ENCODE assay signal across 23 cellular contexts in genomic region chr6:132736239-132736638, GRCh38. TPM values are rescaled to one million over a fixed set of nuclear protein-coding genes. Genes with fewer than 3 reads are reported as not detected.
A peak's percentile ranks its signal among the peaks of the same experiment; 100 is the strongest.
DNase-seq lines count a peak whose midpoint lies in the region; ATAC-seq and TF ChIP-seq lines count a peak whose summit lies in the region.
"Had no signal": no experiment of that assay in that cellular context is flagged by ENCODE, and none has a peak within 500 bp of the region (broad histone marks: within the 10 kb centered on the region; RNA-seq: fewer than 3 reads in every experiment).

No MANE protein-coding gene starts in this region.

- WGBS in body of pancreas, 2 donors: 10 to 19% methylated on average over 1 of the region's 1 CpG
- 20 to 50% (median 39%) methylated on average over 1 of the region's 1 CpG for WGBS in stomach, 5 donors

- peak; percentile 74 for ATAC-seq in activated CD8-positive, alpha-beta T cell treated with anti-CD3 and anti-CD28 coated beads for 36 hours
- no peak for ATAC-seq in activated CD8-positive, alpha-beta T cell treated with anti-CD3 and anti-CD28 coated beads, Interleukin-2, amount 10 ng/mL, durations not matched to agents 7 days and 5 days
- ATAC-seq in body of pancreas (peak; percentile 84), left lung (peak; percentile 38), GM21381 (IDR thresholded peaks at IDR 0.05; ENCODE audit: unreplicated experiment) (no peak), GM18502 (IDR thresholded peaks at IDR 0.05; ENCODE audit: poor library complexity, unreplicated experiment) (no peak)
- ATAC-seq: A549; stimulated activated naive B cell treated with anti-CD40 and anti-IgM and Interleukin-4, amounts not matched to agents 10 μg/mL and 1 μg/mL and 100 μg/mL, for 72 hours had no signal

- H3K27ac ChIP-seq in body of pancreas (peak overlapping the region in 1 of 4 donors; percentile 78), left lung (peak overlapping the region in 1 of 2 donors; percentile 83), stomach (peak overlapping the region in 3 of 5 donors; percentile 60 to 85 (median 78))
- H3K27ac ChIP-seq: A549 had no signal

- H3K4me3 Mint-ChIP-seq in activated CD8-positive, alpha-beta T cell treated with anti-CD3 and anti-CD28 coated beads for 36 hours: no peak overlapping the region
- H3K4me3 Mint-ChIP-seq in activated CD8-positive, alpha-beta T cell treated with anti-CD3 and anti-CD28 coated beads, Interleukin-2, amount 10 ng/mL, durations not matched to agents 7 days and 5 days: no peak overlapping the region
- H3K4me3 Mint-ChIP-seq: neural crest cell; stimulated activated naive B cell treated with anti-CD40 and anti-IgM and Interleukin-4, amounts not matched to agents 10 μg/mL and 1 μg/mL and 100 μg/mL, for 72 hours had no signal

- peaks cover 31% of the 10 kb centered on the region for H3K4me1 ChIP-seq in body of pancreas
- peaks cover 0 to 50% of the 10 kb centered on the region in 2 donors for H3K4me1 ChIP-seq in left lung
- H3K4me1 ChIP-seq in stomach: peaks cover 9 to 40% (median 18%) of the 10 kb centered on the region in 4 donors

- intact Hi-C loops in activated CD8-positive, alpha-beta T cell treated with anti-CD3 and anti-CD28 coated beads for 36 hours (cut with micrococcal nuclease): no loop called here
- intact Hi-C loops in body of pancreas (cut with DNase I) (no loop called here), left lung (cut with DNase I) (no loop called here), stomach (cut with DNase I; ENCODE audit: low total_unique reads) (no loop called here)

- peak overlapping the region; percentile 11 for H3K27ac Mint-ChIP-seq in activated CD8-positive, alpha-beta T cell treated with anti-CD3 and anti-CD28 coated beads for 36 hours
- no peak overlapping the region for H3K27ac Mint-ChIP-seq in activated CD8-positive, alpha-beta T cell treated with anti-CD3 and anti-CD28 coated beads, Interleukin-2, amount 10 ng/mL, durations not matched to agents 7 days and 5 days
- H3K27ac Mint-ChIP-seq: stimulated activated naive B cell treated with anti-CD40 and anti-IgM and Interleukin-4, amounts not matched to agents 10 μg/mL and 1 μg/mL and 100 μg/mL, for 72 hours had no signal

- peaks cover 20% of the 10 kb centered on the region for H3K4me1 Mint-ChIP-seq in activated CD8-positive, alpha-beta T cell treated with anti-CD3 and anti-CD28 coated beads for 36 hours (ENCODE audit: low read depth)
- peaks cover 16% of the 10 kb centered on the region for H3K4me1 Mint-ChIP-seq in activated CD8-positive, alpha-beta T cell treated with anti-CD3 and anti-CD28 coated beads, Interleukin-2, amount 10 ng/mL, durations not matched to agents 7 days and 5 days (ENCODE audit: low read depth)
- H3K4me1 Mint-ChIP-seq: neural crest cell had no signal

- H3K27me3 ChIP-seq in body of pancreas (no peaks in the 10 kb centered on the region), left lung (no peaks in the 10 kb centered on the region), stomach (no peaks in the 10 kb centered on the region)
- H3K27me3 ChIP-seq: BLaER1 treated with 17β-estradiol and CSF1 and Interleukin-3, amounts not matched to agents 10 nM and 100 nM had no signal

- peaks cover 12% of the 10 kb centered on the region for H3K9me3 Mint-ChIP-seq in activated CD8-positive, alpha-beta T cell treated with anti-CD3 and anti-CD28 coated beads for 36 hours
- H3K9me3 Mint-ChIP-seq in activated CD8-positive, alpha-beta T cell treated with anti-CD3 and anti-CD28 coated beads, Interleukin-2, amount 10 ng/mL, durations not matched to agents 7 days and 5 days (ENCODE audit: insufficient read depth): peaks cover 8% of the 10 kb centered on the region

- no peak for TF ChIP-seq CTCF in activated CD8-positive, alpha-beta T cell treated with anti-CD3 and anti-CD28 coated beads for 36 hours (IDR thresholded peaks at IDR 0.05)
- TF ChIP-seq CTCF in body of pancreas (IDR thresholded peaks at IDR 0.05): no peak
- TF ChIP-seq CTCF in left lung (IDR thresholded peaks at IDR 0.05): no peak
- TF ChIP-seq CTCF in stomach (IDR thresholded peaks at IDR 0.05): no peak

- TF ChIP-seq POLR2A in body of pancreas (IDR thresholded peaks at IDR 0.05) (no peak), stomach (IDR thresholded peaks at IDR 0.05) (no peak)

- no peak for TF ChIP-seq EP300 in stomach (IDR thresholded peaks at IDR 0.05)

- POLR2A ChIA-PET in activated CD8-positive, alpha-beta T cell treated with anti-CD3 and anti-CD28 coated beads for 36 hours (lab: Charles Lee): interaction anchor here (0.9 to 1.6 kb wide), 3 partner anchors 62 to 78 kb away, joined by 3 to 4 read pairs (median 3); partner anchors contain the start of genes RPS12 and SLC18B1
- POLR2A ChIA-PET in activated CD8-positive, alpha-beta T cell treated with anti-CD3 and anti-CD28 coated beads, Interleukin-2, amount 10 ng/mL, durations not matched to agents 7 days and 5 days (lab: Charles Lee): no interaction called here

- CTCF ChIA-PET in activated CD8-positive, alpha-beta T cell treated with anti-CD3 and anti-CD28 coated beads for 36 hours (lab: Charles Lee): interaction anchor here (1.1 kb wide), 1 partner anchor 44 kb away, joined by 3 read pairs; no protein-coding TSS in a partner anchor
- CTCF ChIA-PET in activated CD8-positive, alpha-beta T cell treated with anti-CD3 and anti-CD28 coated beads, Interleukin-2, amount 10 ng/mL, durations not matched to agents 7 days and 5 days (lab: Charles Lee): interaction anchor here (1.3 kb wide), 1 partner anchor 8 kb away, joined by 3 read pairs; no protein-coding TSS in a partner anchor

- no peak for DNase-seq in activated CD8-positive, alpha-beta T cell treated with anti-CD3 and anti-CD28 coated beads for 36 hours
- no peak for DNase-seq in activated CD8-positive, alpha-beta T cell treated with anti-CD3 and anti-CD28 coated beads, Interleukin-2, amount 10 ng/mL, durations not matched to agents 7 days and 5 days
- DNase-seq in body of pancreas: no peak
- no peak for DNase-seq in left lung
- DNase-seq in stomach: no peak
- DNase-seq in SIG-M5 (lab: John Stamatoyannopoulos, UW): no peak
- DNase-seq: activated CD4-positive, CD25-positive, alpha-beta regulatory T cell treated with anti-CD3 and anti-CD28 coated beads, Interleukin-2, amount 50 U/mL, for 72 hours; activated gamma-delta T cell; cortex of kidney; DMS 273 treated with DMSO at 0.1 percent for 48 hours; mesendoderm; NCI-H1048; NCI-H526 treated with DMSO at 0.1 percent for 48 hours; stimulated activated naive B cell treated with anti-CD40 and anti-IgM and Interleukin-4, amounts not matched to agents 10 μg/mL and 1 μg/mL and 100 μg/mL, for 72 hours; T-helper 9 cell had no signal

- no peaks in the 10 kb centered on the region for H3K27me3 Mint-ChIP-seq in activated CD8-positive, alpha-beta T cell treated with anti-CD3 and anti-CD28 coated beads for 36 hours
- H3K27me3 Mint-ChIP-seq in activated CD8-positive, alpha-beta T cell treated with anti-CD3 and anti-CD28 coated beads, Interleukin-2, amount 10 ng/mL, durations not matched to agents 7 days and 5 days (ENCODE audit: low read depth): peaks cover 2% of the 10 kb centered on the region

- H3K9me3 ChIP-seq in body of pancreas (no peaks in the 10 kb centered on the region), left lung (no peaks in the 10 kb centered on the region), stomach (no peaks in the 10 kb centered on the region)
- H3K9me3 ChIP-seq: A549 had no signal

- no peaks in the 10 kb centered on the region for H3K36me3 ChIP-seq in body of pancreas (replicated peaks in 1 of 2; ENCODE audit: insufficient read depth in 1 of 2, low read depth in 2 of 2)
- H3K36me3 ChIP-seq in left lung: no peaks in the 10 kb centered on the region
- no peaks in the 10 kb centered on the region for H3K36me3 ChIP-seq in stomach

- H3K4me3 ChIP-seq in body of pancreas (no peak overlapping the region), left lung (no peak overlapping the region), stomach (no peak overlapping the region)
- H3K4me3 ChIP-seq: A549 had no signal

- H3K36me3 Mint-ChIP-seq in activated CD8-positive, alpha-beta T cell treated with anti-CD3 and anti-CD28 coated beads for 36 hours (ENCODE audit: low read depth): peaks cover 4% of the 10 kb centered on the region
- H3K36me3 Mint-ChIP-seq in activated CD8-positive, alpha-beta T cell treated with anti-CD3 and anti-CD28 coated beads, Interleukin-2, amount 10 ng/mL, durations not matched to agents 7 days and 5 days (ENCODE audit: low read depth): peaks cover 7% of the 10 kb centered on the region

RNA-seq across cellular contexts. Expression of gene VNN2, which starts 21.5 kb away (rescaled TPM):
- total RNA-seq in activated CD8-positive, alpha-beta T cell treated with anti-CD3 and anti-CD28 coated beads for 36 hours: 10 to 100 TPM; 10.5 to 11.7 TPM
- total RNA-seq in activated CD8-positive, alpha-beta T cell treated with anti-CD3 and anti-CD28 coated beads, Interleukin-2, amount 10 ng/mL, durations not matched to agents 7 days and 5 days: 10 to 100 TPM; 16.3 to 16.8 TPM
- total RNA-seq in body of pancreas (1 to 10 TPM in 1 of 2 donors, not detected in 1; 1.6 TPM), left lung (10 to 100 TPM in 1 of 2 donors, 1 to 10 TPM in 1; 4.0 to 58.8 TPM), stomach (1 to 10 TPM in 3 of 5 donors, under 1 TPM in 1, not detected in 1; 0.45 to 9.5 (median 3.3) TPM)
- 1 to 10 TPM; 1.4 to 6.1 (median 3.7) TPM for polyA plus RNA-seq in stomach
- total RNA-seq: glomerular endothelial cell, neural crest cell had no signal
- polyA plus RNA-seq: A549 had no signal

RNA-seq across cellular contexts. Expression of gene VNN1, which starts 22.4 kb away (rescaled TPM):
- total RNA-seq in activated CD8-positive, alpha-beta T cell treated with anti-CD3 and anti-CD28 coated beads for 36 hours: not detected
- not detected for total RNA-seq in activated CD8-positive, alpha-beta T cell treated with anti-CD3 and anti-CD28 coated beads, Interleukin-2, amount 10 ng/mL, durations not matched to agents 7 days and 5 days
- total RNA-seq in body of pancreas (1 to 10 TPM in 1 of 2 donors, not detected in 1; 1.3 TPM), left lung (1 to 10 TPM; 1.4 to 10.0 TPM), stomach (10 to 100 TPM in 1 of 5 donors, 1 to 10 TPM in 3, not detected in 1; 2.3 to 52.2 (median 3.3) TPM)
- 1 to 10 TPM; 1.1 to 1.4 (median 1.2) TPM for polyA plus RNA-seq in stomach
- total RNA-seq: neural crest cell, OCI-LY7, SK-MEL-5 had no signal

Comparison
In these comparisons a context has a peak if more than half of its experiments do, and no peak if none do; other contexts are left out.
1. ATAC-seq: peak in activated CD8-positive, alpha-beta T cell treated with anti-CD3 and anti-CD28 coated beads for 36 hours (single experiment), body of pancreas (single experiment) and left lung (single experiment); none in activated CD8-positive, alpha-beta T cell treated with anti-CD3 and anti-CD28 coated beads, Interleukin-2, amount 10 ng/mL, durations not matched to agents 7 days and 5 days (single experiment), GM21381 (single experiment) and GM18502 (single experiment).